24 cellular contexts compared by ENCODE assay signal in genomic region chr9:71822455-71822854, GRCh38.
DNase-seq lines count a peak whose midpoint lies in the region; ATAC-seq and TF ChIP-seq lines count a peak whose summit lies in the region.
"Had no signal": no experiment of that assay in that cellular context is flagged by ENCODE, and none has a peak within 500 bp of the region (broad histone marks: within the 10 kb centered on the region; RNA-seq: fewer than 3 reads in every experiment).

No MANE protein-coding gene starts in this region.

- TF ChIP-seq CTCF in Loucy (conservative IDR thresholded peaks at IDR 0.05; ENCODE audit: low read length): no peak

- H3K4me2 ChIP-seq in Loucy (ENCODE audit: low read depth, low read length, poor library complexity, severe bottlenecking): peak overlapping the region; percentile 67

- H3K27me3 Mint-ChIP-seq in T-helper 2 cell treated with Interferon-gamma antibody and Interleukin-4, amounts not matched to agents 5 μg/mL and 100 μg/mL, for 36 hours (ENCODE audit: low read depth): peaks cover 6% of the 10 kb centered on the region
- H3K27me3 Mint-ChIP-seq: activated naive CD8-positive, alpha-beta T cell treated with anti-CD3 and anti-CD28 coated beads, Interleukin-2, amount 10 ng/mL, durations not matched to agents 7 days and 5 days had no signal

- H3K36me3 ChIP-seq in Loucy (ENCODE audit: insufficient read depth, low read length) (no peaks in the 10 kb centered on the region), iPS-20b (ENCODE audit: insufficient read depth, low read depth, low read length) (no peaks in the 10 kb centered on the region)
- H3K36me3 ChIP-seq: heart right ventricle, left lung, SJSA1 had no signal

- H3K4me3 ChIP-seq in Loucy (ENCODE audit: low read length, poor library complexity, severe bottlenecking): peak overlapping the region; percentile 54
- H3K4me3 ChIP-seq in iPS-20b (ENCODE audit: low read length): no peak overlapping the region
- H3K4me3 ChIP-seq: heart right ventricle, left lung, SJSA1 had no signal

- H3K4me1 ChIP-seq in Loucy (ENCODE audit: insufficient read depth, low read length, poor library complexity, severe bottlenecking) (peaks cover 32% of the 10 kb centered on the region), iPS-20b (ENCODE audit: insufficient read depth, low read length) (peaks cover 15% of the 10 kb centered on the region)
- H3K4me1 ChIP-seq: foreskin keratinocyte, left lung, SJSA1 had no signal

- peak overlapping the region; percentile 55 for H3K4me3 Mint-ChIP-seq in T-helper 2 cell treated with Interferon-gamma antibody and Interleukin-4, amounts not matched to agents 5 μg/mL and 100 μg/mL, for 36 hours
- H3K4me3 Mint-ChIP-seq: activated naive CD8-positive, alpha-beta T cell treated with anti-CD3 and anti-CD28 coated beads, Interleukin-2, amount 10 ng/mL, durations not matched to agents 7 days and 5 days; brain; HFFc6; IgD-negative memory B cell; neural crest cell had no signal

- peak overlapping the region; percentile 36 for H3K9ac ChIP-seq in Loucy (ENCODE audit: low read depth, low read length, poor library complexity, severe bottlenecking)
- no peak overlapping the region; the same call in 1 of the 2 replicates for H3K9ac ChIP-seq in iPS-20b (ENCODE audit: low read depth, low read length)

- H3K27ac Mint-ChIP-seq in T-helper 2 cell treated with Interferon-gamma antibody and Interleukin-4, amounts not matched to agents 5 μg/mL and 100 μg/mL, for 36 hours: peak overlapping the region; percentile 19
- H3K27ac Mint-ChIP-seq: activated naive CD8-positive, alpha-beta T cell treated with anti-CD3 and anti-CD28 coated beads, Interleukin-2, amount 10 ng/mL, durations not matched to agents 7 days and 5 days; HFFc6 had no signal

- H3K9me3 ChIP-seq in Loucy (ENCODE audit: insufficient read depth, low read depth, low read length) (no peaks in the 10 kb centered on the region), iPS-20b (ENCODE audit: insufficient read depth, low read depth, low read length) (no peaks in the 10 kb centered on the region)
- H3K9me3 ChIP-seq: heart right ventricle, left lung, SJSA1 had no signal

- H3K79me2 ChIP-seq in Loucy (ENCODE audit: insufficient read depth, low read length): 0 out of 2 replicates have a peak, but pooled peaks cover 4% of the 10 kb centered on the region

- ATAC-seq in GM21423 (IDR thresholded peaks at IDR 0.05; ENCODE audit: unreplicated experiment) (no peak), HG03196 (IDR thresholded peaks at IDR 0.05; ENCODE audit: unreplicated experiment) (no peak)
- ATAC-seq: foreskin keratinocyte, heart right ventricle, left lung, sciatic nerve had no signal

- DNase-seq in T-helper 2 cell treated with Interferon-gamma antibody and Interleukin-4, amounts not matched to agents 5 μg/mL and 100 μg/mL, for 36 hours (ENCODE audit: low spot score): peak; percentile 20
- no peak for DNase-seq in substantia nigra (lab: John Stamatoyannopoulos, UW)
- no peak for DNase-seq in inferior parietal cortex (ENCODE audit: extremely low spot score)
- DNase-seq: activated CD4-positive, alpha-beta T cell treated with anti-CD3 and anti-CD28 coated beads, Interleukin-2, amount 50 U/mL, for 48 hours; activated CD8-positive, alpha-beta memory T cell treated with anti-CD3 and anti-CD28 coated beads, Interleukin-2, amount 50 U/mL, for 4 hours; activated naive CD8-positive, alpha-beta T cell treated with anti-CD3 and anti-CD28 coated beads, Interleukin-2, amount 10 ng/mL, durations not matched to agents 7 days and 5 days; effector CD4-positive, alpha-beta T cell; EL; foreskin keratinocyte; heart right ventricle; HFFc6; left lung; NCI-H1417 treated with DMSO at 0.1 percent for 48 hours; stimulated activated naive CD4-positive, alpha-beta T cell treated with Interleukin-2 at 50 U/mL for 16 hours; T1000 had no signal

- H3K27me3 ChIP-seq in Loucy (ENCODE audit: insufficient read depth, low read length, poor library complexity, severe bottlenecking): no peaks in the 10 kb centered on the region
- H3K27me3 ChIP-seq in iPS-20b (ENCODE audit: insufficient read depth, low read length): no peaks in the 10 kb centered on the region
- H3K27me3 ChIP-seq: foreskin keratinocyte, heart right ventricle, left lung, SJSA1 had no signal

- H3K27ac ChIP-seq in iPS-20b (ENCODE audit: low read length) (peak overlapping the region; percentile 23), substantia nigra (ENCODE audit: low read depth, low read length, poor library complexity, severe bottlenecking) (peak overlapping the region; percentile 11)
- H3K27ac ChIP-seq: foreskin keratinocyte, heart right ventricle, left lung, SJSA1 had no signal

- H3K4me1 Mint-ChIP-seq in T-helper 2 cell treated with Interferon-gamma antibody and Interleukin-4, amounts not matched to agents 5 μg/mL and 100 μg/mL, for 36 hours (ENCODE audit: low read depth): peaks cover 22% of the 10 kb centered on the region

- H2AFZ ChIP-seq in Loucy (ENCODE audit: low read length): no peak overlapping the region

- no peaks in the 10 kb centered on the region for H3K36me3 Mint-ChIP-seq in T-helper 2 cell treated with Interferon-gamma antibody and Interleukin-4, amounts not matched to agents 5 μg/mL and 100 μg/mL, for 36 hours (ENCODE audit: low read depth)
- H3K36me3 Mint-ChIP-seq: activated naive CD8-positive, alpha-beta T cell treated with anti-CD3 and anti-CD28 coated beads, Interleukin-2, amount 10 ng/mL, durations not matched to agents 7 days and 5 days; brain; IgD-negative memory B cell had no signal

- no peaks in the 10 kb centered on the region for H4K20me1 ChIP-seq in Loucy (ENCODE audit: insufficient read depth, low read length, poor library complexity, severe bottlenecking)

- H3K9me2 ChIP-seq in Loucy (replicated peaks; ENCODE audit: low read depth, low read length): no peaks in the 10 kb centered on the region

- peaks cover 9% of the 10 kb centered on the region for H3F3A ChIP-seq in Loucy (ENCODE audit: low read depth)

- no peaks in the 10 kb centered on the region for H3K9me3 Mint-ChIP-seq in T-helper 2 cell treated with Interferon-gamma antibody and Interleukin-4, amounts not matched to agents 5 μg/mL and 100 μg/mL, for 36 hours
- H3K9me3 Mint-ChIP-seq: activated naive CD8-positive, alpha-beta T cell treated with anti-CD3 and anti-CD28 coated beads, Interleukin-2, amount 10 ng/mL, durations not matched to agents 7 days and 5 days; brain; HFFc6; IgD-negative memory B cell; neural crest cell had no signal
